ENCODE assay signal across 8 cellular contexts in genomic region chr6:28643017-28643740, GRCh38.
A peak's percentile ranks its signal among the peaks of the same experiment; 100 is the strongest.
DNase-seq lines count a peak whose midpoint lies in the region; ATAC-seq, FAIRE-seq and TF ChIP-seq lines count a peak whose summit lies in the region.

No MANE protein-coding gene starts in this region.

- no peak overlapping the region for H3K4me3 Mint-ChIP-seq in T-helper 2 cell treated with Interferon-gamma antibody and Interleukin-4, amounts not matched to agents 5 μg/mL and 100 μg/mL, for 36 hours
- H3K4me3 Mint-ChIP-seq in T-helper 17 cell, result no peak overlapping the region

- DNase-seq in T-helper 2 cell treated with Interferon-gamma antibody and Interleukin-4, amounts not matched to agents 5 μg/mL and 100 μg/mL, for 36 hours (ENCODE audit: low spot score), result peak; percentile 20
- DNase-seq in T-helper 2 cell, result no peak
- DNase-seq in NCI-H524 treated with DMSO at 0.1 percent for 48 hours (lab: John Stamatoyannopoulos, UW), result peak; percentile 50
- peak; percentile 69 for DNase-seq in bronchial epithelial cell (ENCODE audit: low read depth)
- DNase-seq in stimulated activated CD4-positive, alpha-beta T cell treated with anti-CD3 and anti-CD28 coated beads, Interleukin-1b, Interleukin-23, amount 100 ng/mL, for 48 hours, result peak; percentile 75
- no peak for DNase-seq in NCI-H1092 treated with DMSO at 0.1 percent for 48 hours (lab: John Stamatoyannopoulos, UW)
- DNase-seq in NOMO-1 treated with DMSO at 0.1 percent for 48 hours (lab: John Stamatoyannopoulos, UW; ENCODE audit: unreplicated experiment), result no peak
- no peak for DNase-seq in T-helper 17 cell

- no peaks in the 10 kb centered on the region for H3K36me3 Mint-ChIP-seq in T-helper 2 cell treated with Interferon-gamma antibody and Interleukin-4, amounts not matched to agents 5 μg/mL and 100 μg/mL, for 36 hours (ENCODE audit: low read depth)
- peaks cover 4% of the 10 kb centered on the region for H3K36me3 Mint-ChIP-seq in T-helper 17 cell (ENCODE audit: low read depth)

- H3K27ac Mint-ChIP-seq in T-helper 2 cell treated with Interferon-gamma antibody and Interleukin-4, amounts not matched to agents 5 μg/mL and 100 μg/mL, for 36 hours, result no peak overlapping the region
- no peak overlapping the region for H3K27ac Mint-ChIP-seq in T-helper 17 cell

- no peaks in the 10 kb centered on the region for H3K9me3 ChIP-seq in T-helper 17 cell (ENCODE audit: control insufficient read depth, low read length, poor library complexity, severe bottlenecking)

- TF ChIP-seq CTCF in bronchial epithelial cell (IDR thresholded peaks at IDR 0.05; ENCODE audit: insufficient read depth, low read length, severe bottlenecking), result no peak

- no peaks in the 10 kb centered on the region for H3K36me3 ChIP-seq in bronchial epithelial cell (ENCODE audit: control insufficient read depth, insufficient read depth, low read length)

- no peak for ATAC-seq in T-helper 17 cell

- H3K27me3 ChIP-seq in bronchial epithelial cell (ENCODE audit: control insufficient read depth, insufficient read depth, low read length), result no peaks in the 10 kb centered on the region

- peaks cover 1% of the 10 kb centered on the region for H3K4me1 Mint-ChIP-seq in T-helper 2 cell treated with Interferon-gamma antibody and Interleukin-4, amounts not matched to agents 5 μg/mL and 100 μg/mL, for 36 hours (ENCODE audit: low read depth)
- peaks cover 5% of the 10 kb centered on the region for H3K4me1 Mint-ChIP-seq in T-helper 17 cell

- no peaks in the 10 kb centered on the region for H3K9me3 Mint-ChIP-seq in T-helper 2 cell treated with Interferon-gamma antibody and Interleukin-4, amounts not matched to agents 5 μg/mL and 100 μg/mL, for 36 hours

- H3K4me3 ChIP-seq in bronchial epithelial cell (ENCODE audit: low read depth, low read length), result no peak overlapping the region

- peaks cover 22% of the 10 kb centered on the region for H3K27me3 Mint-ChIP-seq in T-helper 2 cell treated with Interferon-gamma antibody and Interleukin-4, amounts not matched to agents 5 μg/mL and 100 μg/mL, for 36 hours (ENCODE audit: low read depth)
- peaks cover 43% of the 10 kb centered on the region for H3K27me3 Mint-ChIP-seq in T-helper 17 cell

- FAIRE-seq in bronchial epithelial cell (lab: Jason Lieb, UNC), result no peak

Comparison
In these comparisons a context has a peak if more than half of its experiments do, and no peak if none do; other contexts are left out.
1. DNase-seq: peak in T-helper 2 cell treated with Interferon-gamma antibody and Interleukin-4, amounts not matched to agents 5 μg/mL and 100 μg/mL, for 36 hours (single experiment), NCI-H524 treated with DMSO at 0.1 percent for 48 hours (single experiment), bronchial epithelial cell (single experiment) and stimulated activated CD4-positive, alpha-beta T cell treated with anti-CD3 and anti-CD28 coated beads, Interleukin-1b, Interleukin-23, amount 100 ng/mL, for 48 hours (single experiment); none in T-helper 2 cell (0 of 5), NCI-H1092 treated with DMSO at 0.1 percent for 48 hours (single experiment), NOMO-1 treated with DMSO at 0.1 percent for 48 hours (single experiment) and T-helper 17 cell (0 of 3).